ENCODE assay signal across 26 cellular contexts in genomic region chr5:156706631-156707030, GRCh38.
"Had no signal": no experiment of that assay in that cellular context is flagged by ENCODE, and none has a peak within 500 bp of the region (broad histone marks: within the 10 kb centered on the region; RNA-seq: fewer than 3 reads in every experiment).

No MANE protein-coding gene starts in this region.

- H3K27ac ChIP-seq: breast epithelium, Peyer's patch, RWPE1, SJSA1 had no signal

- H3K9me3 ChIP-seq: breast epithelium, MG63, Peyer's patch, SJSA1 had no signal

- ATAC-seq: activated CD8-positive, alpha-beta memory T cell treated with anti-CD3 and anti-CD28 coated beads, Interleukin-2, amount 10 ng/mL, durations not matched to agents 7 days and 5 days; SK-N-SH treated with all-trans-retinoic acid at 6 μM for 48 hours had no signal

- H3K4me3 Mint-ChIP-seq: activated CD8-positive, alpha-beta memory T cell treated with anti-CD3 and anti-CD28 coated beads, Interleukin-2, amount 10 ng/mL, durations not matched to agents 7 days and 5 days; activated naive CD4-positive, alpha-beta T cell treated with anti-CD3 and anti-CD28 coated beads, Interleukin-2, amount 50 U/mL, for 24 hours; activated T-cell treated with anti-CD3 and anti-CD28 coated beads, Interleukin-2, amount 50 U/mL, for 24 hours; activated T-helper 1 cell treated with anti-CD3 and anti-CD28 coated beads, Interleukin-12 subunit alpha, Interleukin-12 subunit beta, Interleukin-2, Interleukin-4 antibody, amounts not matched to agents 30 ng/mL and 10 ng/mL and 1 ng/mL, durations not matched to agents 14 hours and 24 hours and 36 hours; T-helper 1 cell treated with Interleukin-12 subunit alpha and Interleukin-12 subunit beta and Interleukin-4 antibody, amounts not matched to agents 30 μg/mL and 1 μg/mL, for 36 hours had no signal

- H3K36me3 Mint-ChIP-seq: activated CD8-positive, alpha-beta memory T cell treated with anti-CD3 and anti-CD28 coated beads, Interleukin-2, amount 10 ng/mL, durations not matched to agents 7 days and 5 days; activated naive CD4-positive, alpha-beta T cell treated with anti-CD3 and anti-CD28 coated beads, Interleukin-2, amount 50 U/mL, for 24 hours had no signal

- H3K27me3 ChIP-seq: breast epithelium, MG63, Peyer's patch, SJSA1 had no signal

- H3K9me3 Mint-ChIP-seq: activated naive CD4-positive, alpha-beta T cell treated with anti-CD3 and anti-CD28 coated beads, Interleukin-2, amount 50 U/mL, for 24 hours; activated T-cell treated with anti-CD3 and anti-CD28 coated beads, Interleukin-2, amount 50 U/mL, for 24 hours; activated T-helper 1 cell treated with anti-CD3 and anti-CD28 coated beads, Interleukin-12 subunit alpha, Interleukin-12 subunit beta, Interleukin-2, Interleukin-4 antibody, amounts not matched to agents 30 ng/mL and 10 ng/mL and 1 ng/mL, durations not matched to agents 14 hours and 24 hours and 36 hours had no signal

- H3K27ac Mint-ChIP-seq: activated CD8-positive, alpha-beta memory T cell treated with anti-CD3 and anti-CD28 coated beads, Interleukin-2, amount 10 ng/mL, durations not matched to agents 7 days and 5 days; activated naive CD4-positive, alpha-beta T cell treated with anti-CD3 and anti-CD28 coated beads, Interleukin-2, amount 50 U/mL, for 24 hours; activated T-cell treated with anti-CD3 and anti-CD28 coated beads, Interleukin-2, amount 50 U/mL, for 24 hours; activated T-helper 1 cell treated with anti-CD3 and anti-CD28 coated beads, Interleukin-12 subunit alpha, Interleukin-12 subunit beta, Interleukin-2, Interleukin-4 antibody, amounts not matched to agents 30 ng/mL and 10 ng/mL and 1 ng/mL, durations not matched to agents 14 hours and 24 hours and 36 hours; T-helper 1 cell treated with Interleukin-12 subunit alpha and Interleukin-12 subunit beta and Interleukin-4 antibody, amounts not matched to agents 30 μg/mL and 1 μg/mL, for 36 hours had no signal

- H3K4me1 Mint-ChIP-seq: activated CD8-positive, alpha-beta memory T cell treated with anti-CD3 and anti-CD28 coated beads, Interleukin-2, amount 10 ng/mL, durations not matched to agents 7 days and 5 days; activated naive CD4-positive, alpha-beta T cell treated with anti-CD3 and anti-CD28 coated beads, Interleukin-2, amount 50 U/mL, for 24 hours had no signal

- H3K4me1 ChIP-seq: breast epithelium, Peyer's patch, SJSA1 had no signal

- DNase-seq: activated CD4-positive, alpha-beta T cell treated with anti-CD3 and anti-CD28 coated beads for 48 hours; activated CD4-positive, alpha-beta T cell treated with anti-CD3 and anti-CD28 coated beads, Interleukin-2, amount 50 U/mL, for 48 hours; activated CD4-positive, CD25-positive, alpha-beta regulatory T cell treated with anti-CD3 and anti-CD28 coated beads, Interleukin-2, amount 50 U/mL, for 72 hours; activated CD8-positive, alpha-beta memory T cell treated with anti-CD3 and anti-CD28 coated beads, Interleukin-2, amount 10 ng/mL, durations not matched to agents 7 days and 5 days; activated effector memory CD4-positive, alpha-beta T cell treated with Interleukin-2 at 50 U/mL for 16 hours; activated naive CD4-positive, alpha-beta T cell; activated T-cell treated with anti-CD3 and anti-CD28 coated beads, Interleukin-2, amount 50 U/mL, for 24 hours; aorta; caudate nucleus; MG63; MV-4-11; NCI-H1105; NCI-H1436; NCI-H187; NCI-H2081; NCI-H446; NCI-H524; Peyer's patch; SHP77 had no signal

- H3K36me3 ChIP-seq: breast epithelium, MG63, Peyer's patch, SJSA1 had no signal

- H3K4me3 ChIP-seq: breast epithelium, MG63, Peyer's patch, SJSA1 had no signal
